13 cellular contexts compared by ENCODE assay signal in genomic region chr5:156394642-156395393, GRCh38.
A peak's percentile ranks its signal among the peaks of the same experiment; 100 is the strongest.
DNase-seq lines count a peak whose midpoint lies in the region; ATAC-seq and TF ChIP-seq lines count a peak whose summit lies in the region.
"Had no signal": no experiment of that assay in that cellular context is flagged by ENCODE, and none has a peak within 500 bp of the region (broad histone marks: within the 10 kb centered on the region; RNA-seq: fewer than 3 reads in every experiment).

No MANE protein-coding gene starts in this region.

- H3K27me3 ChIP-seq in adrenal gland, result no peaks in the 10 kb centered on the region
- no peaks in the 10 kb centered on the region for H3K27me3 ChIP-seq in subcutaneous abdominal adipose tissue (ENCODE audit: control insufficient read depth in 5 of 5, insufficient read depth in 4 of 5, low read length in 5 of 5)
- H3K27me3 ChIP-seq in BE2C, result no peaks in the 10 kb centered on the region
- H3K27me3 ChIP-seq: tibial artery had no signal

- H3K36me3 Mint-ChIP-seq in activated T-helper 1 cell treated with anti-CD3 and anti-CD28 coated beads, Interleukin-12 subunit alpha, Interleukin-12 subunit beta, Interleukin-2, Interleukin-4 antibody, amounts not matched to agents 30 ng/mL and 10 ng/mL and 1 ng/mL, durations not matched to agents 14 hours and 24 hours and 36 hours (ENCODE audit: low read depth), result no peaks in the 10 kb centered on the region
- H3K36me3 Mint-ChIP-seq: naive thymus-derived CD4-positive, alpha-beta T cell had no signal

- WGBS in adrenal gland, 4 donors, result 42 to 59% (median 52%) methylated on average over 7 of the region's 7 CpGs

- H3K27ac ChIP-seq in adrenal gland (peak overlapping the region; percentile 16 to 58 (median 34)), subcutaneous abdominal adipose tissue (ENCODE audit: low read depth, low read length) (peak overlapping the region; percentile 12)

- no peaks in the 10 kb centered on the region for H3K9me3 Mint-ChIP-seq in activated T-helper 1 cell treated with anti-CD3 and anti-CD28 coated beads, Interleukin-12 subunit alpha, Interleukin-12 subunit beta, Interleukin-2, Interleukin-4 antibody, amounts not matched to agents 30 ng/mL and 10 ng/mL and 1 ng/mL, durations not matched to agents 14 hours and 24 hours and 36 hours
- H3K9me3 Mint-ChIP-seq: activated naive CD4-positive, alpha-beta T cell treated with anti-CD3 and anti-CD28 coated beads for 36 hours; naive thymus-derived CD4-positive, alpha-beta T cell had no signal

- TF ChIP-seq CTCF in adrenal gland (IDR thresholded peaks at IDR 0.05) (no peak), BE2C (IDR thresholded peaks at IDR 0.05; ENCODE audit: low read depth, low read length) (no peak)

- H3K36me3 ChIP-seq in adrenal gland (replicated peaks in 1 of 2) (no peaks in the 10 kb centered on the region), subcutaneous abdominal adipose tissue (ENCODE audit: control insufficient read depth in 5 of 5, insufficient read depth in 5 of 5, low read length in 5 of 5) (no peaks in the 10 kb centered on the region), BE2C (no peaks in the 10 kb centered on the region)
- H3K36me3 ChIP-seq: tibial artery had no signal

- no peak for TF ChIP-seq POLR2A in adrenal gland (IDR thresholded peaks at IDR 0.05)

- H3K4me1 ChIP-seq in adrenal gland (replicated peaks in 1 of 2) (peaks cover 26 to 37% of the 10 kb centered on the region in 2 donors), subcutaneous abdominal adipose tissue (ENCODE audit: control insufficient read depth in 5 of 5, insufficient read depth in 5 of 5, low read length in 5 of 5) (peaks cover 3 to 26% (median 21%) of the 10 kb centered on the region in 5 donors), BE2C (no peaks in the 10 kb centered on the region)

- DNase-seq in DMS53 (lab: John Stamatoyannopoulos, UW), result peak; percentile 14
- DNase-seq in DMS53 treated with DMSO at 0.1 percent for 48 hours (lab: John Stamatoyannopoulos, UW; ENCODE audit: unreplicated experiment), result no peak
- DNase-seq in adrenal gland, result peak in 5 of 7 donors; percentile 31 to 67 (median 38)
- peak; percentile 31 for DNase-seq in iris pigment epithelial cell (ENCODE audit: low read depth)
- no peak for DNase-seq in activated T-helper 1 cell treated with anti-CD3 and anti-CD28 coated beads, Interleukin-12 subunit alpha, Interleukin-12 subunit beta, Interleukin-2, Interleukin-4 antibody, amounts not matched to agents 30 ng/mL and 10 ng/mL and 1 ng/mL, durations not matched to agents 14 hours and 24 hours and 36 hours (ENCODE audit: low spot score)
- DNase-seq in BE2C, result no peak
- DNase-seq: activated naive CD4-positive, alpha-beta T cell treated with anti-CD3 and anti-CD28 coated beads for 36 hours; COR-L47; naive thymus-derived CD4-positive, alpha-beta T cell; NCI-H1436 treated with DMSO at 0.1 percent for 48 hours had no signal

- H3K4me3 ChIP-seq in adrenal gland (no peak overlapping the region), subcutaneous abdominal adipose tissue (ENCODE audit: low read depth in 1 of 5, low read length in 5 of 5) (peak overlapping the region in 1 of 5 donors; percentile 10), BE2C (ENCODE audit: low read depth, low read length) (no peak overlapping the region)
- H3K4me3 ChIP-seq: tibial artery had no signal

- no peak overlapping the region for H3K27ac Mint-ChIP-seq in activated T-helper 1 cell treated with anti-CD3 and anti-CD28 coated beads, Interleukin-12 subunit alpha, Interleukin-12 subunit beta, Interleukin-2, Interleukin-4 antibody, amounts not matched to agents 30 ng/mL and 10 ng/mL and 1 ng/mL, durations not matched to agents 14 hours and 24 hours and 36 hours
- H3K27ac Mint-ChIP-seq: activated naive CD4-positive, alpha-beta T cell treated with anti-CD3 and anti-CD28 coated beads for 36 hours; naive thymus-derived CD4-positive, alpha-beta T cell had no signal

- H3K9me3 ChIP-seq in adrenal gland (replicated peaks in 1 of 3), result no peaks in the 10 kb centered on the region
- H3K9me3 ChIP-seq in subcutaneous abdominal adipose tissue (ENCODE audit: control insufficient read depth in 5 of 5, low read length in 5 of 5), result peaks cover 0 to 2% (median 0%) of the 10 kb centered on the region in 5 donors
- H3K9me3 ChIP-seq in BE2C, result no peaks in the 10 kb centered on the region
- H3K9me3 ChIP-seq: tibial artery had no signal

- intact Hi-C loops in adrenal gland (cut with DNase I), result no loop called here
- intact Hi-C loops in activated T-helper 1 cell treated with anti-CD3 and anti-CD28 coated beads, Interleukin-12 subunit alpha, Interleukin-12 subunit beta, Interleukin-2, Interleukin-4 antibody, amounts not matched to agents 30 ng/mL and 10 ng/mL and 1 ng/mL, durations not matched to agents 14 hours and 24 hours and 36 hours (cut with micrococcal nuclease), result no loop called here

- ATAC-seq in GM19455 (IDR thresholded peaks at IDR 0.05; ENCODE audit: unreplicated experiment), result no peak
- ATAC-seq: naive thymus-derived CD4-positive, alpha-beta T cell had no signal

- H3K9ac ChIP-seq in subcutaneous abdominal adipose tissue (ENCODE audit: low read length in 5 of 5), result no peak overlapping the region

- peaks cover 10% of the 10 kb centered on the region for H3K27me3 Mint-ChIP-seq in activated T-helper 1 cell treated with anti-CD3 and anti-CD28 coated beads, Interleukin-12 subunit alpha, Interleukin-12 subunit beta, Interleukin-2, Interleukin-4 antibody, amounts not matched to agents 30 ng/mL and 10 ng/mL and 1 ng/mL, durations not matched to agents 14 hours and 24 hours and 36 hours (ENCODE audit: insufficient read depth)

- no peak overlapping the region for H3K4me3 Mint-ChIP-seq in activated T-helper 1 cell treated with anti-CD3 and anti-CD28 coated beads, Interleukin-12 subunit alpha, Interleukin-12 subunit beta, Interleukin-2, Interleukin-4 antibody, amounts not matched to agents 30 ng/mL and 10 ng/mL and 1 ng/mL, durations not matched to agents 14 hours and 24 hours and 36 hours
- H3K4me3 Mint-ChIP-seq: activated naive CD4-positive, alpha-beta T cell treated with anti-CD3 and anti-CD28 coated beads for 36 hours; naive thymus-derived CD4-positive, alpha-beta T cell had no signal

- no peaks in the 10 kb centered on the region for H3K4me1 Mint-ChIP-seq in activated T-helper 1 cell treated with anti-CD3 and anti-CD28 coated beads, Interleukin-12 subunit alpha, Interleukin-12 subunit beta, Interleukin-2, Interleukin-4 antibody, amounts not matched to agents 30 ng/mL and 10 ng/mL and 1 ng/mL, durations not matched to agents 14 hours and 24 hours and 36 hours (ENCODE audit: low read depth)
- H3K4me1 Mint-ChIP-seq: naive thymus-derived CD4-positive, alpha-beta T cell had no signal

Comparison
In these comparisons a context has a peak if more than half of its experiments do, and no peak if none do; other contexts are left out.
1. DNase-seq: peak in DMS53 (single experiment), adrenal gland (5 of 7) and iris pigment epithelial cell (single experiment); none in DMS53 treated with DMSO at 0.1 percent for 48 hours (single experiment), activated T-helper 1 cell treated with anti-CD3 and anti-CD28 coated beads, Interleukin-12 subunit alpha, Interleukin-12 subunit beta, Interleukin-2, Interleukin-4 antibody, amounts not matched to agents 30 ng/mL and 10 ng/mL and 1 ng/mL, durations not matched to agents 14 hours and 24 hours and 36 hours (single experiment) and BE2C (single experiment).